8 cellular contexts compared by ENCODE assay signal in genomic region chr19:14366529-14366928, GRCh38. TPM values are rescaled to one million over a fixed set of nuclear protein-coding genes. Genes with fewer than 3 reads are reported as not detected.
A peak's percentile ranks its signal among the peaks of the same experiment; 100 is the strongest.
DNase-seq lines count a peak whose midpoint lies in the region; ATAC-seq and TF ChIP-seq lines count a peak whose summit lies in the region.

No MANE protein-coding gene starts in this region.

- no peaks in the 10 kb centered on the region for H3K79me2 ChIP-seq in neural progenitor cell (ENCODE audit: low read depth)

- 28% methylated on average over 3 of the region's 3 CpGs for WGBS in esophagus muscularis mucosa

- in situ Hi-C loops in GM13977 (cut with MboI; ENCODE audit: low pct_unique_long_range_greater_than_20kb, low sequenced_read_pairs, unreplicated experiment), result no loop called here

- ATAC-seq in HG03565 (IDR thresholded peaks at IDR 0.05; ENCODE audit: unreplicated experiment) (peak; percentile 42), HG02938 (IDR thresholded peaks at IDR 0.05; ENCODE audit: unreplicated experiment) (no peak), HG03045 (IDR thresholded peaks at IDR 0.05; ENCODE audit: unreplicated experiment) (no peak)

- no peak overlapping the region for H3K4me2 ChIP-seq in neural progenitor cell

- H3K27me3 ChIP-seq in esophagus muscularis mucosa (no peaks in the 10 kb centered on the region), neural progenitor cell (no peaks in the 10 kb centered on the region)

- TF ChIP-seq POLR2A in esophagus muscularis mucosa (IDR thresholded peaks at IDR 0.05; ENCODE audit: low read depth), result no peak

- no peaks in the 10 kb centered on the region for H3K9me3 Mint-ChIP-seq in neural progenitor cell

- DNase-seq in GM13977 (ENCODE audit: low spot score) (peak; percentile 73), NK-92 (lab: John Stamatoyannopoulos, UW; ENCODE audit: unreplicated experiment) (peak; percentile 69), activated T-cell treated with anti-CD3 and anti-CD28 coated beads for 48 hours (ENCODE audit: low read depth) (peak; percentile 77), esophagus muscularis mucosa (ENCODE audit: extremely low spot score) (peak; percentile 95), neural progenitor cell (ENCODE audit: low spot score) (peak; percentile 46)

- no peak overlapping the region for H3K4me3 ChIP-seq in esophagus muscularis mucosa
- H3K4me3 ChIP-seq in neural progenitor cell, result no peak overlapping the region

- intact Hi-C loops in esophagus muscularis mucosa (cut with DNase I), result no loop called here

- peak overlapping the region; percentile 21 for H3K27ac Mint-ChIP-seq in neural progenitor cell

- peak overlapping the region; percentile 67 for H3K4me3 Mint-ChIP-seq in neural progenitor cell

- H3K9ac ChIP-seq in neural progenitor cell, result no peak overlapping the region

- H2AFZ ChIP-seq in neural progenitor cell (replicated peaks), result no peak overlapping the region

- H3K27ac ChIP-seq in esophagus muscularis mucosa (replicated peaks in 1 of 4), result peak overlapping the region in 1 of 4 donors; percentile 80
- no peak overlapping the region for H3K27ac ChIP-seq in neural progenitor cell

- no peak for TF ChIP-seq EP300 in esophagus muscularis mucosa (IDR thresholded peaks at IDR 0.05)

- H3K9me3 ChIP-seq in esophagus muscularis mucosa, result no peaks in the 10 kb centered on the region
- no peaks in the 10 kb centered on the region for H3K9me3 ChIP-seq in neural progenitor cell (ENCODE audit: low read depth)

- TF ChIP-seq CTCF in GM13977 (IDR thresholded peaks at IDR 0.05; ENCODE audit: extremely low read depth, insufficient read depth, missing control alignments), result no peak
- no peak for TF ChIP-seq CTCF in esophagus muscularis mucosa (IDR thresholded peaks at IDR 0.05)
- TF ChIP-seq CTCF in neural progenitor cell (IDR thresholded peaks at IDR 0.05), result no peak

- H3K27me3 Mint-ChIP-seq in neural progenitor cell (ENCODE audit: insufficient read depth, low read depth), result peaks cover 16% of the 10 kb centered on the region

- H4K20me1 ChIP-seq in neural progenitor cell (ENCODE audit: low read depth), result no peaks in the 10 kb centered on the region

- H3K36me3 ChIP-seq in esophagus muscularis mucosa (no peaks in the 10 kb centered on the region), neural progenitor cell (no peaks in the 10 kb centered on the region)

- H3K36me3 Mint-ChIP-seq in neural progenitor cell, result no peaks in the 10 kb centered on the region

- peaks cover 18% of the 10 kb centered on the region for H3F3A ChIP-seq in neural progenitor cell (ENCODE audit: low read depth)

- H3K4me1 ChIP-seq in esophagus muscularis mucosa, result peaks cover 23 to 50% (median 48%) of the 10 kb centered on the region in 4 donors
- peaks cover 12% of the 10 kb centered on the region for H3K4me1 ChIP-seq in neural progenitor cell

- H3K4me1 Mint-ChIP-seq in neural progenitor cell, result peaks cover 42% of the 10 kb centered on the region

RNA-seq across cellular contexts. Expression of gene ADGRE5, which starts 14.7 kb away (rescaled TPM):
- total RNA-seq in esophagus muscularis mucosa (100 to 1,000 TPM in 1 of 4 donors, 10 to 100 TPM in 3; 37.3 to 101 (median 50.4) TPM), neural progenitor cell (ENCODE audit: low replicate concordance) (1.1 and 1.5 TPM in 2 replicates)

RNA-seq across cellular contexts. Expression of gene DDX39A, which starts 52.6 kb away (rescaled TPM):
- total RNA-seq in esophagus muscularis mucosa, result 10 to 100 TPM; 39.3 to 56.3 (median 42.1) TPM
- total RNA-seq in neural progenitor cell (ENCODE audit: low replicate concordance), result 38.6 and 92.0 TPM in 2 replicates

Comparison
In these comparisons a context has a peak if more than half of its experiments do, and no peak if none do; other contexts are left out.
1. RNA of gene ADGRE5, which starts 14.7 kb away (total RNA-seq): 37.3 to 101 TPM in esophagus muscularis mucosa; 1.1 to 1.5 TPM in neural progenitor cell; every median in the first group is over 10 times any median in the second.
2. Peak in every context shown above with its lines, with median percentiles within 50 percentile points of each other: DNase-seq.